Comparison of ENCODE assay signal across 13 cellular contexts in genomic region chr3:12982619-12983101, GRCh38.
DNase-seq lines count a peak whose midpoint lies in the region; ATAC-seq and TF ChIP-seq lines count a peak whose summit lies in the region.
"Had no signal": no experiment of that assay in that cellular context is flagged by ENCODE, and none has a peak within 500 bp of the region (broad histone marks: within the 10 kb centered on the region; RNA-seq: fewer than 3 reads in every experiment).

No MANE protein-coding gene starts in this region.

- TF ChIP-seq CTCF in mesothelial cell of epicardium (IDR thresholded peaks at IDR 0.05; ENCODE audit: unreplicated experiment), result no peak

- H3K27ac Mint-ChIP-seq in activated naive CD4-positive, alpha-beta T cell treated with anti-CD3 and anti-CD28 coated beads, Interleukin-2, amount 50 U/mL, for 24 hours, result peak overlapping the region; percentile 73
- H3K27ac Mint-ChIP-seq in stimulated activated effector memory CD8-positive, alpha-beta T cell treated with anti-CD3 and anti-CD28 coated beads, Interleukin-12 subunit alpha, Interleukin-12 subunit beta, amount 100 ng/mL, for 72 hours, result peak overlapping the region; percentile 37
- no peak overlapping the region for H3K27ac Mint-ChIP-seq in mesothelial cell of epicardium
- H3K27ac Mint-ChIP-seq: brain, progenitor cell of endocrine pancreas had no signal

- DNase-seq in activated naive CD4-positive, alpha-beta T cell (lab: John Stamatoyannopoulos, UW), result no peak
- DNase-seq in stimulated activated effector memory CD8-positive, alpha-beta T cell treated with anti-CD3 and anti-CD28 coated beads, Interleukin-12 subunit alpha, Interleukin-12 subunit beta, amount 100 ng/mL, for 72 hours (ENCODE audit: low spot score in 2 of 2), result no peak
- no peak for DNase-seq in mesothelial cell of epicardium (ENCODE audit: low spot score in 2 of 2, unreplicated experiment in 2 of 2)
- DNase-seq in middle frontal gyrus (ENCODE audit: extremely low spot score, low spot score), result no peak
- DNase-seq: GDM1, NCI-H1092 had no signal

- peaks cover 56% of the 10 kb centered on the region for H3K4me1 Mint-ChIP-seq in activated naive CD4-positive, alpha-beta T cell treated with anti-CD3 and anti-CD28 coated beads, Interleukin-2, amount 50 U/mL, for 24 hours
- peaks cover 67% of the 10 kb centered on the region for H3K4me1 Mint-ChIP-seq in stimulated activated effector memory CD8-positive, alpha-beta T cell treated with anti-CD3 and anti-CD28 coated beads, Interleukin-12 subunit alpha, Interleukin-12 subunit beta, amount 100 ng/mL, for 72 hours
- peaks cover 10% of the 10 kb centered on the region for H3K4me1 Mint-ChIP-seq in mesothelial cell of epicardium

- H3K36me3 Mint-ChIP-seq in activated naive CD4-positive, alpha-beta T cell treated with anti-CD3 and anti-CD28 coated beads, Interleukin-2, amount 50 U/mL, for 24 hours, result no peaks in the 10 kb centered on the region
- peaks cover 18% of the 10 kb centered on the region for H3K36me3 Mint-ChIP-seq in stimulated activated effector memory CD8-positive, alpha-beta T cell treated with anti-CD3 and anti-CD28 coated beads, Interleukin-12 subunit alpha, Interleukin-12 subunit beta, amount 100 ng/mL, for 72 hours
- peaks cover 6% of the 10 kb centered on the region for H3K36me3 Mint-ChIP-seq in mesothelial cell of epicardium

- peak; percentile 72 for ATAC-seq in GM21825 (IDR thresholded peaks at IDR 0.05; ENCODE audit: unreplicated experiment)
- ATAC-seq in HG03575 (IDR thresholded peaks at IDR 0.05; ENCODE audit: extremely low read depth, insufficient number of reproducible peaks, low FRiP score, unreplicated experiment), result peak; percentile 52
- ATAC-seq in stimulated activated effector memory CD8-positive, alpha-beta T cell treated with anti-CD3 and anti-CD28 coated beads, Interleukin-12 subunit alpha, Interleukin-12 subunit beta, amount 100 ng/mL, for 72 hours, result peak; percentile 66
- no peak for ATAC-seq in GM18517 (IDR thresholded peaks at IDR 0.05; ENCODE audit: unreplicated experiment)
- ATAC-seq: esophagus mucosa had no signal

- no peaks in the 10 kb centered on the region for H3K27me3 Mint-ChIP-seq in activated naive CD4-positive, alpha-beta T cell treated with anti-CD3 and anti-CD28 coated beads, Interleukin-2, amount 50 U/mL, for 24 hours
- H3K27me3 Mint-ChIP-seq in mesothelial cell of epicardium (ENCODE audit: low read depth), result no peaks in the 10 kb centered on the region
- H3K27me3 Mint-ChIP-seq: brain had no signal

- H3K4me3 Mint-ChIP-seq in activated naive CD4-positive, alpha-beta T cell treated with anti-CD3 and anti-CD28 coated beads, Interleukin-2, amount 50 U/mL, for 24 hours, result no peak overlapping the region
- H3K4me3 Mint-ChIP-seq in stimulated activated effector memory CD8-positive, alpha-beta T cell treated with anti-CD3 and anti-CD28 coated beads, Interleukin-12 subunit alpha, Interleukin-12 subunit beta, amount 100 ng/mL, for 72 hours, result peak overlapping the region; percentile 28
- H3K4me3 Mint-ChIP-seq in mesothelial cell of epicardium, result no peak overlapping the region
- H3K4me3 Mint-ChIP-seq: brain had no signal

- no peaks in the 10 kb centered on the region for H3K9me3 Mint-ChIP-seq in activated naive CD4-positive, alpha-beta T cell treated with anti-CD3 and anti-CD28 coated beads, Interleukin-2, amount 50 U/mL, for 24 hours
- no peaks in the 10 kb centered on the region for H3K9me3 Mint-ChIP-seq in stimulated activated effector memory CD8-positive, alpha-beta T cell treated with anti-CD3 and anti-CD28 coated beads, Interleukin-12 subunit alpha, Interleukin-12 subunit beta, amount 100 ng/mL, for 72 hours
- peaks cover 6% of the 10 kb centered on the region for H3K9me3 Mint-ChIP-seq in mesothelial cell of epicardium
